Comparison of ENCODE assay signal across 13 cellular contexts in the genomic region with DNA sequence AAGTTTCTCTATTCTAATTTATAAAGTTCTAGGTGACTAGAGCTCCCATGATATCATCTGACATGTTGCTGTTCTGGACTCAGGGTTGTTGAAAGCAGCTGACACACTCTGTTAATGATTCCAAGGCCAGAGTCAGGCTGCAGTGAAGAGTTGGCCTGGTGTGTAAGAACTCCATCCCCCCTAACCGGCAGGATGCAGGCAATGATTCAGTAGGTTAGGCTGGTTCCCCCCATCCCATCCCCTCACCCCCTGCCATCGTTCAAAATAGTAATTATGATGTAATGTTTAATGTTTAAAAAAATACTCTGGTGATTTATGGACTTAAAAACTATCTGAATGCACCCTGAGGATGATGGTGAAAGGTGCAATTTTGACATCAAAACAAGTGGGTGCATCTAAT. TPM values are rescaled to one million over a fixed set of nuclear protein-coding genes. Genes with fewer than 3 reads are reported as not detected.
DNase-seq lines count a peak whose midpoint lies in the region; ATAC-seq, FAIRE-seq and TF ChIP-seq lines count a peak whose summit lies in the region.
"Had no signal": no experiment of that assay in that cellular context is flagged by ENCODE, and none has a peak within 500 bp of the region (broad histone marks: within the 10 kb centered on the region; RNA-seq: fewer than 3 reads in every experiment).

No MANE protein-coding gene starts in this region.

- peaks cover 3% of the 10 kb centered on the region for H3K27me3 Mint-ChIP-seq in nephron progenitor cell (ENCODE audit: low read depth, poor library complexity)
- peaks cover 16 to 18% of the 10 kb centered on the region in 2 donors for H3K27me3 Mint-ChIP-seq in CD4-positive, alpha-beta memory T cell

- DNase-seq in GM19239 (ENCODE audit: insufficient read length, low spot score), result no peak
- peak; percentile 45 for DNase-seq in UCSD-AML1 (lab: John Stamatoyannopoulos, UW; ENCODE audit: unreplicated experiment)
- no peak for DNase-seq in nephron progenitor cell
- DNase-seq in activated gamma-delta T cell treated with Interleukin-2 at 50 U/mL for 16 hours, result no peak
- no peak for DNase-seq in NCI-H1092 (lab: John Stamatoyannopoulos, UW)
- no peak for DNase-seq in NCI-H345 treated with DMSO at 0.1 percent for 48 hours (lab: John Stamatoyannopoulos, UW; ENCODE audit: unreplicated experiment)
- no peak for DNase-seq in CD4-positive, alpha-beta memory T cell
- DNase-seq: activated CD4-positive, CD25-positive, alpha-beta regulatory T cell treated with anti-CD3 and anti-CD28 coated beads, Interleukin-2, amount 50 U/mL, for 72 hours; activated T-cell treated with anti-CD3 and anti-CD28 coated beads, Interleukin-2, amount 50 U/mL, for 1 hour; CD4-positive, alpha-beta T cell; dermis blood vessel endothelial cell; NCI-H82 had no signal

- H3K4me3 ChIP-seq in CD4-positive, alpha-beta memory T cell (ENCODE audit: low read length in 2 of 2), result no peak overlapping the region

- CTCF ChIA-PET in CD4-positive, alpha-beta memory T cell (lab: Charles Lee; ENCODE audit: partially characterized antibody), result no interaction called here

- H3K27me3 ChIP-seq in CD4-positive, alpha-beta memory T cell (ENCODE audit: insufficient read depth, low read length), result no peaks in the 10 kb centered on the region

- no peaks in the 10 kb centered on the region for H3K36me3 ChIP-seq in CD4-positive, alpha-beta memory T cell (ENCODE audit: insufficient read depth, low read length)

- peaks cover 4% of the 10 kb centered on the region for H3K9me3 Mint-ChIP-seq in nephron progenitor cell
- H3K9me3 Mint-ChIP-seq in CD4-positive, alpha-beta memory T cell, result no peaks in the 10 kb centered on the region
- H3K9me3 Mint-ChIP-seq: CD4-positive, alpha-beta T cell had no signal

- H3K4me1 ChIP-seq in CD4-positive, alpha-beta memory T cell (ENCODE audit: insufficient read depth, low read length), result no peaks in the 10 kb centered on the region

- H3K9me3 ChIP-seq in CD4-positive, alpha-beta memory T cell (ENCODE audit: control insufficient read depth in 1 of 2, low read length in 2 of 2), result no peaks in the 10 kb centered on the region

- peak; percentile 37 for FAIRE-seq in GM19239 (lab: Jason Lieb, UNC)

- H3K27ac ChIP-seq in CD4-positive, alpha-beta memory T cell (ENCODE audit: low read depth, low read length), result no peak overlapping the region

- H3K4me1 Mint-ChIP-seq in nephron progenitor cell, result peaks cover 34% of the 10 kb centered on the region
- H3K4me1 Mint-ChIP-seq in CD4-positive, alpha-beta memory T cell, result peaks cover 6 to 19% (median 13%) of the 10 kb centered on the region in 4 donors

- TF ChIP-seq CTCF in nephron progenitor cell (IDR thresholded peaks at IDR 0.05), result no peak

- POLR2A ChIA-PET in CD4-positive, alpha-beta memory T cell (lab: Charles Lee; ENCODE audit: partially characterized antibody), result no interaction called here

- H3K27ac Mint-ChIP-seq in nephron progenitor cell, result peak overlapping the region; percentile 29
- no peak overlapping the region for H3K27ac Mint-ChIP-seq in CD4-positive, alpha-beta memory T cell
- H3K27ac Mint-ChIP-seq: CD4-positive, alpha-beta T cell had no signal

- peak; percentile 45 for ATAC-seq in HG03060 (IDR thresholded peaks at IDR 0.05; ENCODE audit: low read depth, unreplicated experiment)

- intact Hi-C loops in CD4-positive, alpha-beta memory T cell (cut with micrococcal nuclease), result no loop called here

- H3K4me3 Mint-ChIP-seq in nephron progenitor cell, result peak overlapping the region; percentile 28
- no peak overlapping the region for H3K4me3 Mint-ChIP-seq in CD4-positive, alpha-beta memory T cell
- H3K4me3 Mint-ChIP-seq: CD4-positive, alpha-beta T cell had no signal

- H3K36me3 Mint-ChIP-seq in nephron progenitor cell (ENCODE audit: low read depth), result peaks cover 4% of the 10 kb centered on the region
- H3K36me3 Mint-ChIP-seq in CD4-positive, alpha-beta memory T cell, result no peaks in the 10 kb centered on the region

RNA-seq across cellular contexts. Expression of a gene that starts 4.6 kb away (rescaled TPM):
- total RNA-seq in CD4-positive, alpha-beta memory T cell, result not detected
- polyA plus RNA-seq in CD4-positive, alpha-beta memory T cell, result not detected
- total RNA-seq: dermis blood vessel endothelial cell had no signal
